ENCODE assay signal across 2 cellular contexts in genomic region chr10:30557884-30558283, GRCh38.
TF ChIP-seq lines count a peak whose summit lies in the region.

No MANE protein-coding gene starts in this region.

TF ChIP-seq in K562, 482 proteins besides CTCF, POLR2A, EP300 and RAD21 (continued from another document and continues in another):
- no peak for TF ChIP-seq PBX2 (CRISPR knock-in tag; IDR thresholded peaks at IDR 0.05; ENCODE audit: low read depth)
- TF ChIP-seq PBX2 (tag; conservative IDR thresholded peaks at IDR 0.05; ENCODE audit: low read depth) = peak; percentile 80
- TF ChIP-seq JUND (IDR thresholded peaks at IDR 0.05; ENCODE audit: borderline replicate concordance, low read depth, low read length) = peak; percentile 94
- peak; percentile 96 for TF ChIP-seq JUND (tag; IDR thresholded peaks at IDR 0.05; ENCODE audit: borderline replicate concordance, low read depth, low read length)
- TF ChIP-seq ATF7 (IDR thresholded peaks at IDR 0.05) = peak; percentile 98
- peak in 1 of 2 experiments; percentile 57; a peak in 2 of 4 replicates for TF ChIP-seq TRIM24 (IDR thresholded peaks at IDR 0.05)
- TF ChIP-seq MED1 (CRISPR knock-in tag; IDR thresholded peaks at IDR 0.05; ENCODE audit: borderline replicate concordance) = no peak
- peak; percentile 58; the same call in 1 of the 2 replicates for TF ChIP-seq NFE2L1 (tag; IDR thresholded peaks at IDR 0.05; ENCODE audit: borderline replicate concordance, low read depth)
- peak in 1 of 2 experiments; percentile 25; a peak in 1 of 4 replicates for TF ChIP-seq MLLT1 (IDR thresholded peaks at IDR 0.05)
- peak; percentile 98 for TF ChIP-seq ATF3 (IDR thresholded peaks at IDR 0.05)
- TF ChIP-seq ATF3 (CRISPR knock-in tag; conservative IDR thresholded peaks at IDR 0.05) = no peak
- TF ChIP-seq RCOR1 (IDR thresholded peaks at IDR 0.05; ENCODE audit: borderline replicate concordance in 1 of 2, low read depth in 2 of 2, low read length in 2 of 2) = peak in 1 of 2 experiments; percentile 18; a peak in 1 of 4 replicates
- TF ChIP-seq ARID1B (IDR thresholded peaks at IDR 0.05) = peak; percentile 58
- no peak for TF ChIP-seq ZBED1 (IDR thresholded peaks at IDR 0.05)
- peak; percentile 72 for TF ChIP-seq MAFF (IDR thresholded peaks at IDR 0.05; ENCODE audit: low read length)
- TF ChIP-seq TEAD4 (IDR thresholded peaks at IDR 0.05; ENCODE audit: low read length) = peak; percentile 67
- no peak for TF ChIP-seq TEAD4 (CRISPR knock-in tag; IDR thresholded peaks at IDR 0.05; ENCODE audit: borderline replicate concordance)
- 0 out of 2 replicates have a peak, but pooled peaks have one; percentile 71 for TF ChIP-seq DPF2 (IDR thresholded peaks at IDR 0.05)
- no peak for TF ChIP-seq ZBTB5 (IDR thresholded peaks at IDR 0.05)
- TF ChIP-seq TEAD1 (CRISPR knock-in tag; IDR thresholded peaks at IDR 0.05) = peak in 1 of 2 experiments; percentile 71; a peak in 2 of 4 replicates
- no peak for TF ChIP-seq ATF1 (CRISPR knock-in tag; IDR thresholded peaks at IDR 0.05)
- no peak for TF ChIP-seq ATF1 (tag; IDR thresholded peaks at IDR 0.05)
- TF ChIP-seq JUN (IDR thresholded peaks at IDR 0.05; ENCODE audit: borderline replicate concordance, low read depth, low read length) = peak; percentile 90
- TF ChIP-seq JUN (CRISPR knock-in tag; IDR thresholded peaks at IDR 0.05; ENCODE audit: borderline replicate concordance) = no peak
- no peak for TF ChIP-seq ETS2 (tag; IDR thresholded peaks at IDR 0.05; ENCODE audit: borderline replicate concordance, poor library complexity, severe bottlenecking)
- TF ChIP-seq NFRKB (IDR thresholded peaks at IDR 0.05; ENCODE audit: low read depth) = no peak
- TF ChIP-seq MAFG (tag; conservative IDR thresholded peaks at IDR 0.05) = peak; percentile 97
- TF ChIP-seq MAFK (IDR thresholded peaks at IDR 0.05; ENCODE audit: low read length) = peak; percentile 80
- TF ChIP-seq MEF2A (IDR thresholded peaks at IDR 0.05; ENCODE audit: control insufficient read depth, low read depth, low read length) = 0 out of 2 replicates have a peak, but pooled peaks have one; percentile 19
- TF ChIP-seq CTBP1 (IDR thresholded peaks at IDR 0.05; ENCODE audit: borderline replicate concordance) = 0 out of 2 replicates have a peak, but pooled peaks have one; percentile 36
- TF ChIP-seq EP400 (IDR thresholded peaks at IDR 0.05) = peak; percentile 26; the same call in 1 of the 2 replicates
- TF ChIP-seq EHMT2 (IDR thresholded peaks at IDR 0.05) = peak; percentile 39; the same call in 1 of the 2 replicates

TF ChIP-seq in liver, 16 proteins besides CTCF, POLR2A, EP300 and RAD21 (continued from another document):
- TF ChIP-seq REST (IDR thresholded peaks at IDR 0.05) = no peak
- TF ChIP-seq HNF4A (conservative IDR thresholded peaks at IDR 0.05) = peak; percentile 18 to 27
- TF ChIP-seq YY1 (IDR thresholded peaks at IDR 0.05) = peak; percentile 13
- TF ChIP-seq SP1 (IDR thresholded peaks at IDR 0.05) = peak; percentile 8
- TF ChIP-seq FOXA1 (IDR thresholded peaks at IDR 0.05) = no peak
- TF ChIP-seq ATF3 (IDR thresholded peaks at IDR 0.05) = peak; percentile 24
- peak; percentile 24 to 44 for TF ChIP-seq RXRA (IDR thresholded peaks at IDR 0.05)
